Comparison of ENCODE assay signal across 3 cellular contexts in the genomic region with DNA sequence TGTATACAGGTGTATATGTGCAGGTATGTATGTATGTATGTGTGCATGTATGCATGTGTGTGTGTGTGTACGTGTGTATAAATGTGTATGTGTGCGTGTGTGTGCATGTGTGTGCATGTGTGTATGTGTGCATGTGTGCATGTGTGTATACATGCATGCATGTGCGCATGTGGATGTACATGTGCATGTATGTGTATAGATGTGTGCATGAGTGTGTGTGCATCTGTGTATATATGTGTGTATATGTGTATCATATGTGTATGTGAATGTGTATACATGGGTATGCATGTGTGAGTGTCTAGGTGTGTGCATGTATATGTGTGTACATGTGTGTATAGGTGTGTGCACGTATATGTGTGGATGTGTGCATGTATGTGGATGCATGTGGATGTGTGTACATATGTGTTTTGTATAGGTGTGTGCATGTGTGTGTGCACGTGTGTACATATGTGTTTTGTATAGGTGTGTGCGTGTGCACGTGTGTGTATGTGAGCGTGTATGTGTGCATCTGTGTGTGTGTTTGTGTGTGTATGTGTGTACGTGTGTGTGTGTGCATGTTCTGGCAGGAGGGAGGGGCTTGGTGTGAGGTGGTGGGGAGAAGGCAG.
TF ChIP-seq lines count a peak whose summit lies in the region.

No MANE protein-coding gene starts in this region.

TF ChIP-seq in HEK293T, 16 proteins besides CTCF, POLR2A, EP300 and RAD21:
- TF ChIP-seq LEF1 (IDR thresholded peaks at IDR 0.05; ENCODE audit: borderline replicate concordance) (no peak), FOXA1 (IDR thresholded peaks at IDR 0.05) (no peak), CTBP1 (IDR thresholded peaks at IDR 0.05; ENCODE audit: borderline replicate concordance) (0 out of 2 replicates have a peak, but pooled peaks have one; percentile 4), ELF4 (IDR thresholded peaks at IDR 0.05) (no peak), FOXK2 (IDR thresholded peaks at IDR 0.05) (no peak), SUZ12 (IDR thresholded peaks at IDR 0.05) (no peak), TARDBP (IDR thresholded peaks at IDR 0.05) (0 out of 2 replicates have a peak, but pooled peaks have one; percentile 10), FOXM1 (IDR thresholded peaks at IDR 0.05; ENCODE audit: borderline replicate concordance) (no peak), ARNT (IDR thresholded peaks at IDR 0.05) (no peak)

TF ChIP-seq in GM12878, 131 proteins besides CTCF, POLR2A, EP300 and RAD21:
- TF ChIP-seq BCL3 (IDR thresholded peaks at IDR 0.05; ENCODE audit: borderline replicate concordance, insufficient read depth, low read depth, low read length, poor library complexity, severe bottlenecking) (peak; percentile 29), SMAD5 (IDR thresholded peaks at IDR 0.05; ENCODE audit: low read depth) (no peak), MTA2 (IDR thresholded peaks at IDR 0.05; ENCODE audit: low read depth) (no peak)
- TF ChIP-seq, protein P1, sequence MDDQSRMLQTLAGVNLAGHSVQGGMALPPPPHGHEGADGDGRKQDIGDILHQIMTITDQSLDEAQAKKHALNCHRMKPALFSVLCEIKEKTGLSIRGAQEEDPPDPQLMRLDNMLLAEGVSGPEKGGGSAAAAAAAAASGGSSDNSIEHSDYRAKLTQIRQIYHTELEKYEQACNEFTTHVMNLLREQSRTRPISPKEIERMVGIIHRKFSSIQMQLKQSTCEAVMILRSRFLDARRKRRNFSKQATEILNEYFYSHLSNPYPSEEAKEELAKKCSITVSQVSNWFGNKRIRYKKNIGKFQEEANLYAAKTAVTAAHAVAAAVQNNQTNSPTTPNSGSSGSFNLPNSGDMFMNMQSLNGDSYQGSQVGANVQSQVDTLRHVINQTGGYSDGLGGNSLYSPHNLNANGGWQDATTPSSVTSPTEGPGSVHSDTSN (IDR thresholded peaks at IDR 0.05; ENCODE audit: insufficient replicate concordance, low read depth, low read length) = peak; percentile 1

TF ChIP-seq in endothelial cell of umbilical vein, 7 proteins besides CTCF, POLR2A, EP300 and RAD21:
- TF ChIP-seq FOS (IDR thresholded peaks at IDR 0.05; ENCODE audit: borderline replicate concordance, insufficient read depth, low read length) (no peak), EZH2 (IDR thresholded peaks at IDR 0.05; ENCODE audit: borderline replicate concordance, low read depth, low read length, severe bottlenecking) (no peak), MYC (IDR thresholded peaks at IDR 0.05; ENCODE audit: low read depth, low read length) (no peak), GATA2 (IDR thresholded peaks at IDR 0.05; ENCODE audit: insufficient read depth, insufficient read length, low read depth, low read length) (no peak), JUN (IDR thresholded peaks at IDR 0.05; ENCODE audit: borderline replicate concordance, insufficient read depth, insufficient read length, low read depth) (no peak), POLR2AphosphoS5 (IDR thresholded peaks at IDR 0.05; ENCODE audit: insufficient read depth, low read depth, low read length) (no peak)
- TF ChIP-seq, protein P2, sequence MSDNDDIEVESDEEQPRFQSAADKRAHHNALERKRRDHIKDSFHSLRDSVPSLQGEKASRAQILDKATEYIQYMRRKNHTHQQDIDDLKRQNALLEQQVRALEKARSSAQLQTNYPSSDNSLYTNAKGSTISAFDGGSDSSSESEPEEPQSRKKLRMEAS (IDR thresholded peaks at IDR 0.05; ENCODE audit: insufficient read depth, insufficient read length) = no peak
